Comparison of ENCODE assay signal across 14 cellular contexts in genomic region chr6:22785036-22785435, GRCh38.
A peak's percentile ranks its signal among the peaks of the same experiment; 100 is the strongest.
DNase-seq lines count a peak whose midpoint lies in the region; FAIRE-seq lines count a peak whose summit lies in the region.
"Had no signal": no experiment of that assay in that cellular context is flagged by ENCODE, and none has a peak within 500 bp of the region (broad histone marks: within the 10 kb centered on the region; RNA-seq: fewer than 3 reads in every experiment).

No MANE protein-coding gene starts in this region.

- FAIRE-seq in GM19239 (lab: Jason Lieb, UNC), result no peak

- DNase-seq in NCI-H1092 (lab: John Stamatoyannopoulos, UW), result peak; percentile 3
- peak; percentile 68 for DNase-seq in astrocyte of the hippocampus (ENCODE audit: low read depth, low spot score)
- DNase-seq in iPS-NIHi7 (ENCODE audit: extremely low spot score), result peak; percentile 28
- peak; percentile 58 for DNase-seq in putamen (ENCODE audit: low spot score)
- no peak for DNase-seq in GM19239 (ENCODE audit: insufficient read length, low spot score)
- DNase-seq in effector CD4-positive, alpha-beta T cell, result no peak
- DNase-seq in COR-L47 (lab: John Stamatoyannopoulos, UW), result no peak
- DNase-seq in OCI-M2 (lab: John Stamatoyannopoulos, UW; ENCODE audit: unreplicated experiment), result no peak
- DNase-seq: activated CD4-positive, alpha-beta T cell treated with anti-CD3 and anti-CD28 coated beads, Interleukin-2, amount 50 U/mL, for 48 hours; activated gamma-delta T cell treated with Interleukin-2 at 50 U/mL for 16 hours; colonic mucosa; HCEC 1CT; T-helper 2 cell; trophoblast cell had no signal

Comparison
In these comparisons a context has a peak if more than half of its experiments do, and no peak if none do; other contexts are left out.
1. DNase-seq: peak in NCI-H1092 (single experiment), astrocyte of the hippocampus (single experiment), iPS-NIHi7 (single experiment) and putamen (single experiment); none in GM19239 (single experiment), effector CD4-positive, alpha-beta T cell (single experiment), COR-L47 (single experiment) and OCI-M2 (single experiment).